8 cellular contexts compared by ENCODE assay signal in the genomic region with DNA sequence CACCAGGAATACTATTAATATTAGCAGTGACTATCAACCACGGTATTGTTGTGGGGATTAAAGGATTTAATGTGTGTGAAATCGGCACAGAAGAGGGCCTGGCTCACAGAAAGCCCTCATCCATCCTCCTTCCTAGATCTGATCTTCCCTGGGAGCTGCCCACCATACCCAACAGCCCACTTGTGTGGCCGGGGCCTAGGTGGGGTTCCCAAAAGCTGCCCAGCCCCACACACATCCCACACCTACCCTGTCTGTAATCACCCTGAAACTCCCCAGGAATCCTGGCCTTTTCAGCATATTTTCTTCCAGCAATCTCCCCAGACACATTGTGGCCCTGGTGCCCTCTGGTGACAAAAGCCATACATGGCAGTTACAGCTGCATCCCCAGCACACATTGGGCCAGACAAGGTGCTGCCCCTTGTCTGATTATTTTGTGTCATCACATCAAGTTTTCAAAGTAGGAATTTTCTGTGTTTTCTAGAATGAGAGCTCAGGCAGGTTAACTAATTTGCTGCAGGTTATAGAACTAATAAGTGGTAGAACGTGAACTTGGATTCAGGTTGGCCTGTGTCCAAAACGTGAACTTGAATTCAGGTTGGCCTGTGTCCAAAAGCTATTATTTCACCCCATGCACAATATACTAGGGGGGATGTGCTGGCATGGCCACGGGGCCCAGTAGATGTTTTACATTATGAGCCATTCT. TPM values are rescaled to one million over a fixed set of nuclear protein-coding genes. Genes with fewer than 3 reads are reported as not detected.
DNase-seq lines count a peak whose midpoint lies in the region; ATAC-seq and TF ChIP-seq lines count a peak whose summit lies in the region.

No MANE protein-coding gene starts in this region.

- peaks cover 36% of the 10 kb centered on the region for H3K4me1 Mint-ChIP-seq in chondrocyte (ENCODE audit: low read depth)

- H3K27me3 Mint-ChIP-seq in chondrocyte (ENCODE audit: low read depth) = no peaks in the 10 kb centered on the region

- H3K36me3 Mint-ChIP-seq in chondrocyte (ENCODE audit: low read depth) = no peaks in the 10 kb centered on the region

- DNase-seq in ACHN (peak; percentile 68), GM19238 (ENCODE audit: insufficient read length, low spot score) (peak; percentile 46), NCI-H2227 treated with DMSO at 0.1 percent for 48 hours (lab: John Stamatoyannopoulos, UW) (peak; percentile 82), chondrocyte (ENCODE audit: low spot score) (no peak), left lobe of liver (ENCODE audit: low spot score) (peak; percentile 72)
- DNase-seq in activated CD4-positive, CD25-positive, alpha-beta regulatory T cell treated with anti-CD3 and anti-CD28 coated beads, Interleukin-2, amount 50 U/mL, for 72 hours = peak; percentile 59
- peak; percentile 57 for DNase-seq in stimulated activated CD4-positive, alpha-beta T cell treated with anti-CD3 and anti-CD28 coated beads, Interleukin-4, amount 100 ng/mL, for 4 hours

- in situ Hi-C loops in ACHN (cut with HindIII; ENCODE audit: low pct_ligation_motif_present, low pct_unique_long_range_greater_than_20kb, low sequenced_read_pairs) = no loop called here

- peak; percentile 94 for TF ChIP-seq CTCF in chondrocyte (IDR thresholded peaks at IDR 0.05)

- H3K27ac Mint-ChIP-seq in chondrocyte (ENCODE audit: unreplicated experiment) = peak overlapping the region; percentile 78

- ATAC-seq in left lobe of liver (peak; percentile 95), GM19351 (IDR thresholded peaks at IDR 0.05; ENCODE audit: unreplicated experiment) (no peak)

- no peaks in the 10 kb centered on the region for H3K9me3 Mint-ChIP-seq in chondrocyte (ENCODE audit: low read depth)

- no peak overlapping the region for H3K4me3 Mint-ChIP-seq in chondrocyte (ENCODE audit: unreplicated experiment)

RNA-seq across cellular contexts. Expression of a gene that starts 5.3 kb away (rescaled TPM):
- total RNA-seq in chondrocyte (8.4 to 67.3 TPM (median 61.7 TPM) in 3 replicates), left lobe of liver (0.65 TPM)

RNA-seq across cellular contexts. Expression of a gene that starts 45.2 kb away (rescaled TPM):
- total RNA-seq in chondrocyte (5.4 to 6.8 TPM (median 6.3 TPM) in 3 replicates), left lobe of liver (4.7 TPM)

RNA-seq across cellular contexts. Expression of a gene that starts 57.5 kb away (rescaled TPM):
- total RNA-seq in chondrocyte (94.8 to 109 TPM (median 99.4 TPM) in 3 replicates), left lobe of liver (20.6 TPM)
